ENCODE assay signal across 11 cellular contexts in the genomic region with DNA sequence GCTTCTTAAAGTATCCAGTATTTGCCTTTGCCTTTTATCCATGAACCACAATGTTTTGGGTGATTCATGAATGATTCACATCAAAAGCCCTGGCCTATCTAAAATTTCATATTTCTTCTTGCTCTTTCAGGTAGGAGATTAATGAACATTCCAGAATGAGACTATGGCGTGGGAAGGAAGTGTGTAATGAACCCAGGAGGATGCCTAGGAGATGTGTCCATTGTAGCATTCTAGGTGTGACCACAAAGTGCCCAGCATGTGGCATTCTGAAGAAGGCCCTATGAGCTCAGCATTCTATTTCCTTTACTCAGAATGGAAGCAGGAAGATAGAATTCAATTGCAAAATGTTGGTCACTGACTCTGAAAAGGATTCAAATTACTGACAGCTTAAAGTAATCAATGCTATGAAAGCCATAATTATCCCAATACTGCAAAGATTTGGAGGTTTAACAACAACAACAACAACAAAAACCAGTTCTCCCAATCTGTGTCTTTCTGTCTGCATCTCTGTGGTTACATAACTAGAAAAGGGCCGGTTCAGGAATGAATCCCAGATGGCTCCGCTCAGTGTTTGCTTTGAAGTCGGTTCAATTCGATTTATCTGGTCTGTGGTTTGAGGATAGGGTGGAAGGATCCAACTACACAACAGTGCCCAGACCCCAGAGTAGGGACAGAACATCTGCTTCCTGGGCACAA.
DNase-seq lines count a peak whose midpoint lies in the region; ATAC-seq and TF ChIP-seq lines count a peak whose summit lies in the region.
"Had no signal": no experiment of that assay in that cellular context is flagged by ENCODE, and none has a peak within 500 bp of the region (broad histone marks: within the 10 kb centered on the region; RNA-seq: fewer than 3 reads in every experiment).

No MANE protein-coding gene starts in this region.

- peak overlapping the region; percentile 20 for H3K56ac ChIP-seq in IMR-90 (ENCODE audit: extremely low read depth, insufficient read depth, low read length)

- H3K36me3 ChIP-seq in IMR-90 (ENCODE audit: control insufficient read depth, insufficient read depth, low read length): no peaks in the 10 kb centered on the region
- H3K36me3 ChIP-seq: upper lobe of right lung had no signal

- H3K4ac ChIP-seq in IMR-90 (ENCODE audit: low read depth, low read length): peak overlapping the region; percentile 83

- ATAC-seq in IMR-90 (ENCODE audit: low read depth): peak; percentile 85
- ATAC-seq: activated CD8-positive, alpha-beta T cell treated with anti-CD3 and anti-CD28 coated beads, Interleukin-2, amount 10 ng/mL, durations not matched to agents 7 days and 5 days; psoas muscle; upper lobe of right lung had no signal

- H3K9me3 ChIP-seq in IMR-90 (ENCODE audit: control insufficient read depth, insufficient read depth, low read length): peaks cover 2% of the 10 kb centered on the region; the same call in 1 of the 2 replicates
- H3K9me3 ChIP-seq: psoas muscle, upper lobe of right lung had no signal

- H2BK5ac ChIP-seq in IMR-90 (ENCODE audit: low read depth, low read length, poor library complexity, severe bottlenecking): peak overlapping the region; percentile 61

- POLR2A ChIA-PET in IMR-90 (lab: Charles Lee; ENCODE audit: unreplicated experiment): interaction anchor here (1.0 kb wide), 1 partner anchor 16 kb away, joined by 5 read pairs; no protein-coding TSS in a partner anchor

- DNase-seq in DMS 273 treated with DMSO at 0.1 percent for 48 hours (lab: John Stamatoyannopoulos, UW): peak; percentile 20
- DNase-seq in IMR-90: peak; percentile 97
- DNase-seq in amniotic epithelial cell (ENCODE audit: low read depth): peak; percentile 96
- DNase-seq in iris pigment epithelial cell (ENCODE audit: low read depth): peak; percentile 89
- no peak for DNase-seq in ecto neural progenitor cell (ENCODE audit: low spot score)
- no peak for DNase-seq in OCI-M2 (lab: John Stamatoyannopoulos, UW; ENCODE audit: unreplicated experiment)
- DNase-seq in activated CD4-positive, CD25-positive, alpha-beta regulatory T cell treated with anti-CD3 and anti-CD28 coated beads, Interleukin-2, amount 50 U/mL, for 72 hours: no peak
- no peak for DNase-seq in G401 (ENCODE audit: low spot score)
- DNase-seq: activated CD8-positive, alpha-beta T cell treated with anti-CD3 and anti-CD28 coated beads, Interleukin-2, amount 10 ng/mL, durations not matched to agents 7 days and 5 days; psoas muscle; upper lobe of right lung had no signal

- peak overlapping the region; percentile 37; the same call in 1 of the 2 replicates for H4K5ac ChIP-seq in IMR-90 (ENCODE audit: low read depth, low read length)

- H3K9me1 ChIP-seq in IMR-90 (ENCODE audit: insufficient read depth, low read length): peaks cover 4% of the 10 kb centered on the region

- H3K9ac ChIP-seq in IMR-90 (ENCODE audit: low read depth, low read length): no peak overlapping the region

- intact Hi-C loops in IMR-90 (cut with micrococcal nuclease): no loop called here

- peak overlapping the region; percentile 86 for H2BK120ac ChIP-seq in IMR-90 (ENCODE audit: low read depth, low read length)

- H4K91ac ChIP-seq in IMR-90 (ENCODE audit: insufficient read depth, low read depth, low read length): peak overlapping the region; percentile 63

- TF ChIP-seq CTCF in IMR-90 (conservative IDR thresholded peaks at IDR 0.05; ENCODE audit: low read depth, low read length): no peak

- H3K18ac ChIP-seq in IMR-90 (ENCODE audit: low read depth, low read length): peak overlapping the region; percentile 70; the same call in 1 of the 2 replicates

- H3K27ac ChIP-seq in IMR-90 (ENCODE audit: insufficient read depth, low read length): peak overlapping the region; percentile 14; the same call in 1 of the 2 replicates
- H3K27ac ChIP-seq: psoas muscle, upper lobe of right lung had no signal

- CTCF ChIA-PET in IMR-90 (lab: Yijun Ruan, JAX): interaction anchor here (0.9 to 1.2 kb wide), 3 partner anchors 10 to 106 kb away, joined by 3 to 5 read pairs (median 3); no protein-coding TSS in a partner anchor

- BruUV-seq in IMR-90 (replicated peaks; lab: Mats Ljungman, UMichigan): no TSS peak

- H2BK15ac ChIP-seq in IMR-90 (ENCODE audit: low read depth, low read length): peak overlapping the region; percentile 77; the same call in 1 of the 3 replicates

- peak overlapping the region; percentile 93 for H2AK5ac ChIP-seq in IMR-90 (ENCODE audit: low read depth, low read length)

- H2AK9ac ChIP-seq in IMR-90 (replicated peaks; ENCODE audit: low read depth, low read length, poor library complexity): no peak overlapping the region

- dilution Hi-C loops in IMR-90 (cut with HindIII; ENCODE audit: low sequenced_read_pairs, unreplicated experiment): no loop called here

- no peaks in the 10 kb centered on the region for H3K79me1 ChIP-seq in IMR-90 (ENCODE audit: low read depth in 1 of 2, low read length in 2 of 2)

- H3K14ac ChIP-seq in IMR-90 (replicated peaks; ENCODE audit: low read depth, low read length): peak overlapping the region; percentile 71

- H3K4me3 ChIP-seq in IMR-90 (ENCODE audit: insufficient read depth, low read depth, low read length): no peak overlapping the region
- H3K4me3 ChIP-seq: psoas muscle, upper lobe of right lung had no signal

- no peaks in the 10 kb centered on the region for H3K27me3 ChIP-seq in IMR-90 (ENCODE audit: control insufficient read depth, insufficient read depth, low read length)

- TF ChIP-seq RAD21 in IMR-90 (IDR thresholded peaks at IDR 0.05; ENCODE audit: low read length): no peak

- in situ Hi-C loops in IMR-90 (cut with MboI; ENCODE audit: low sequenced_read_pairs) (no loop called here), G401 (cut with HindIII; ENCODE audit: low sequenced_read_pairs) (no loop called here)

- peak overlapping the region; percentile 35; the same call in 1 of the 2 replicates for H3K23ac ChIP-seq in IMR-90 (ENCODE audit: low read depth, low read length)

- H4K8ac ChIP-seq in IMR-90 (ENCODE audit: low read depth in 2 of 2, low read length in 2 of 2): peak overlapping the region; percentile 45 to 75; a peak in 3 of 4 replicates

- WGBS in IMR-90 (ENCODE audit: extremely low coverage in 2 of 2, insufficient read length in 1 of 2), 2 experiments: no CpG with 5 or more reads among the region's 5 CpGs

- no peak for TF ChIP-seq POLR2A in IMR-90 (IDR thresholded peaks at IDR 0.05; ENCODE audit: low read depth, low read length)

- H3K4me2 ChIP-seq in IMR-90 (ENCODE audit: low read depth, low read length): no peak overlapping the region; the same call in 1 of the 2 replicates

- no peaks in the 10 kb centered on the region for H4K20me1 ChIP-seq in IMR-90 (ENCODE audit: insufficient read depth, low read length)

- peaks cover 5% of the 10 kb centered on the region for H3K4me1 ChIP-seq in IMR-90 (ENCODE audit: control insufficient read depth, insufficient read depth, low read length)
- H3K4me1 ChIP-seq: psoas muscle, upper lobe of right lung had no signal

- H2BK20ac ChIP-seq in IMR-90 (ENCODE audit: low read depth, low read length): peak overlapping the region; percentile 86

- H2AFZ ChIP-seq in IMR-90 (replicated peaks; ENCODE audit: low read length, poor library complexity): peak overlapping the region; percentile 26

TF ChIP-seq in IMR-90, 13 proteins besides CTCF, POLR2A, EP300 and RAD21:
- TF ChIP-seq MAFK (IDR thresholded peaks at IDR 0.05; ENCODE audit: low read depth, low read length): peak; percentile 45
- TF ChIP-seq MXI1 (IDR thresholded peaks at IDR 0.05; ENCODE audit: borderline replicate concordance, low read depth, low read length): no peak
- TF ChIP-seq RCOR1 (IDR thresholded peaks at IDR 0.05; ENCODE audit: insufficient replicate concordance, low read length): peak; percentile 41
- peak; percentile 80 for TF ChIP-seq BHLHE40 (IDR thresholded peaks at IDR 0.05; ENCODE audit: low read depth, low read length)
- TF ChIP-seq FOS (IDR thresholded peaks at IDR 0.05; ENCODE audit: low read depth, low read length): peak; percentile 73
- TF ChIP-seq SMC3 (IDR thresholded peaks at IDR 0.05; ENCODE audit: low read depth, low read length): 0 out of 2 replicates have a peak, but pooled peaks have one; percentile 16
- no peak for TF ChIP-seq MAZ (IDR thresholded peaks at IDR 0.05; ENCODE audit: borderline replicate concordance, low read depth, low read length)
- TF ChIP-seq, protein P1, sequence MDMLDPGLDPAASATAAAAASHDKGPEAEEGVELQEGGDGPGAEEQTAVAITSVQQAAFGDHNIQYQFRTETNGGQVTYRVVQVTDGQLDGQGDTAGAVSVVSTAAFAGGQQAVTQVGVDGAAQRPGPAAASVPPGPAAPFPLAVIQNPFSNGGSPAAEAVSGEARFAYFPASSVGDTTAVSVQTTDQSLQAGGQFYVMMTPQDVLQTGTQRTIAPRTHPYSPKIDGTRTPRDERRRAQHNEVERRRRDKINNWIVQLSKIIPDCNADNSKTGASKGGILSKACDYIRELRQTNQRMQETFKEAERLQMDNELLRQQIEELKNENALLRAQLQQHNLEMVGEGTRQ (IDR thresholded peaks at IDR 0.05; ENCODE audit: low read depth, low read length): no peak
- TF ChIP-seq CHD1 (IDR thresholded peaks at IDR 0.05; ENCODE audit: low read depth, low read length): no peak
- TF ChIP-seq NFE2L2 (IDR thresholded peaks at IDR 0.05; ENCODE audit: low read depth, low read length): no peak
- peak; percentile 89 for TF ChIP-seq CEBPB (IDR thresholded peaks at IDR 0.05; ENCODE audit: low read depth, low read length)

Comparison
In these comparisons a context has a peak if more than half of its experiments do, and no peak if none do; other contexts are left out.
1. DNase-seq: peak in DMS 273 treated with DMSO at 0.1 percent for 48 hours (single experiment), IMR-90 (single experiment), amniotic epithelial cell (single experiment) and iris pigment epithelial cell (single experiment); none in ecto neural progenitor cell (single experiment), OCI-M2 (single experiment), activated CD4-positive, CD25-positive, alpha-beta regulatory T cell treated with anti-CD3 and anti-CD28 coated beads, Interleukin-2, amount 50 U/mL, for 72 hours (single experiment) and G401 (single experiment).